1 cellular context compared by ENCODE assay signal in genomic region chr19:17910776-17911360, GRCh38.
TF ChIP-seq lines count a peak whose summit lies in the region.

No MANE protein-coding gene starts in this region.

TF ChIP-seq in H1, 55 proteins besides CTCF, POLR2A, EP300 and RAD21 (continued from another document):
- TF ChIP-seq, protein P1, sequence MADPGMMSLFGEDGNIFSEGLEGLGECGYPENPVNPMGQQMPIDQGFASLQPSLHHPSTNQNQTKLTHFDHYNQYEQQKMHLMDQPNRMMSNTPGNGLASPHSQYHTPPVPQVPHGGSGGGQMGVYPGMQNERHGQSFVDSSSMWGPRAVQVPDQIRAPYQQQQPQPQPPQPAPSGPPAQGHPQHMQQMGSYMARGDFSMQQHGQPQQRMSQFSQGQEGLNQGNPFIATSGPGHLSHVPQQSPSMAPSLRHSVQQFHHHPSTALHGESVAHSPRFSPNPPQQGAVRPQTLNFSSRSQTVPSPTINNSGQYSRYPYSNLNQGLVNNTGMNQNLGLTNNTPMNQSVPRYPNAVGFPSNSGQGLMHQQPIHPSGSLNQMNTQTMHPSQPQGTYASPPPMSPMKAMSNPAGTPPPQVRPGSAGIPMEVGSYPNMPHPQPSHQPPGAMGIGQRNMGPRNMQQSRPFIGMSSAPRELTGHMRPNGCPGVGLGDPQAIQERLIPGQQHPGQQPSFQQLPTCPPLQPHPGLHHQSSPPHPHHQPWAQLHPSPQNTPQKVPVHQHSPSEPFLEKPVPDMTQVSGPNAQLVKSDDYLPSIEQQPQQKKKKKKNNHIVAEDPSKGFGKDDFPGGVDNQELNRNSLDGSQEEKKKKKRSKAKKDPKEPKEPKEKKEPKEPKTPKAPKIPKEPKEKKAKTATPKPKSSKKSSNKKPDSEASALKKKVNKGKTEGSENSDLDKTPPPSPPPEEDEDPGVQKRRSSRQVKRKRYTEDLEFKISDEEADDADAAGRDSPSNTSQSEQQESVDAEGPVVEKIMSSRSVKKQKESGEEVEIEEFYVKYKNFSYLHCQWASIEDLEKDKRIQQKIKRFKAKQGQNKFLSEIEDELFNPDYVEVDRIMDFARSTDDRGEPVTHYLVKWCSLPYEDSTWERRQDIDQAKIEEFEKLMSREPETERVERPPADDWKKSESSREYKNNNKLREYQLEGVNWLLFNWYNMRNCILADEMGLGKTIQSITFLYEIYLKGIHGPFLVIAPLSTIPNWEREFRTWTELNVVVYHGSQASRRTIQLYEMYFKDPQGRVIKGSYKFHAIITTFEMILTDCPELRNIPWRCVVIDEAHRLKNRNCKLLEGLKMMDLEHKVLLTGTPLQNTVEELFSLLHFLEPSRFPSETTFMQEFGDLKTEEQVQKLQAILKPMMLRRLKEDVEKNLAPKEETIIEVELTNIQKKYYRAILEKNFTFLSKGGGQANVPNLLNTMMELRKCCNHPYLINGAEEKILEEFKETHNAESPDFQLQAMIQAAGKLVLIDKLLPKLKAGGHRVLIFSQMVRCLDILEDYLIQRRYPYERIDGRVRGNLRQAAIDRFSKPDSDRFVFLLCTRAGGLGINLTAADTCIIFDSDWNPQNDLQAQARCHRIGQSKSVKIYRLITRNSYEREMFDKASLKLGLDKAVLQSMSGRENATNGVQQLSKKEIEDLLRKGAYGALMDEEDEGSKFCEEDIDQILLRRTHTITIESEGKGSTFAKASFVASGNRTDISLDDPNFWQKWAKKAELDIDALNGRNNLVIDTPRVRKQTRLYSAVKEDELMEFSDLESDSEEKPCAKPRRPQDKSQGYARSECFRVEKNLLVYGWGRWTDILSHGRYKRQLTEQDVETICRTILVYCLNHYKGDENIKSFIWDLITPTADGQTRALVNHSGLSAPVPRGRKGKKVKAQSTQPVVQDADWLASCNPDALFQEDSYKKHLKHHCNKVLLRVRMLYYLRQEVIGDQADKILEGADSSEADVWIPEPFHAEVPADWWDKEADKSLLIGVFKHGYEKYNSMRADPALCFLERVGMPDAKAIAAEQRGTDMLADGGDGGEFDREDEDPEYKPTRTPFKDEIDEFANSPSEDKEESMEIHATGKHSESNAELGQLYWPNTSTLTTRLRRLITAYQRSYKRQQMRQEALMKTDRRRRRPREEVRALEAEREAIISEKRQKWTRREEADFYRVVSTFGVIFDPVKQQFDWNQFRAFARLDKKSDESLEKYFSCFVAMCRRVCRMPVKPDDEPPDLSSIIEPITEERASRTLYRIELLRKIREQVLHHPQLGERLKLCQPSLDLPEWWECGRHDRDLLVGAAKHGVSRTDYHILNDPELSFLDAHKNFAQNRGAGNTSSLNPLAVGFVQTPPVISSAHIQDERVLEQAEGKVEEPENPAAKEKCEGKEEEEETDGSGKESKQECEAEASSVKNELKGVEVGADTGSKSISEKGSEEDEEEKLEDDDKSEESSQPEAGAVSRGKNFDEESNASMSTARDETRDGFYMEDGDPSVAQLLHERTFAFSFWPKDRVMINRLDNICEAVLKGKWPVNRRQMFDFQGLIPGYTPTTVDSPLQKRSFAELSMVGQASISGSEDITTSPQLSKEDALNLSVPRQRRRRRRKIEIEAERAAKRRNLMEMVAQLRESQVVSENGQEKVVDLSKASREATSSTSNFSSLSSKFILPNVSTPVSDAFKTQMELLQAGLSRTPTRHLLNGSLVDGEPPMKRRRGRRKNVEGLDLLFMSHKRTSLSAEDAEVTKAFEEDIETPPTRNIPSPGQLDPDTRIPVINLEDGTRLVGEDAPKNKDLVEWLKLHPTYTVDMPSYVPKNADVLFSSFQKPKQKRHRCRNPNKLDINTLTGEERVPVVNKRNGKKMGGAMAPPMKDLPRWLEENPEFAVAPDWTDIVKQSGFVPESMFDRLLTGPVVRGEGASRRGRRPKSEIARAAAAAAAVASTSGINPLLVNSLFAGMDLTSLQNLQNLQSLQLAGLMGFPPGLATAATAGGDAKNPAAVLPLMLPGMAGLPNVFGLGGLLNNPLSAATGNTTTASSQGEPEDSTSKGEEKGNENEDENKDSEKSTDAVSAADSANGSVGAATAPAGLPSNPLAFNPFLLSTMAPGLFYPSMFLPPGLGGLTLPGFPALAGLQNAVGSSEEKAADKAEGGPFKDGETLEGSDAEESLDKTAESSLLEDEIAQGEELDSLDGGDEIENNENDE (IDR thresholded peaks at IDR 0.05; ENCODE audit: insufficient replicate concordance, low read length), result no peak
- no peak for TF ChIP-seq KDM1A (IDR thresholded peaks at IDR 0.05; ENCODE audit: borderline replicate concordance, low read length)
- no peak for TF ChIP-seq KDM4A (IDR thresholded peaks at IDR 0.05; ENCODE audit: low read depth, low read length, severe bottlenecking)
- TF ChIP-seq SP1 (IDR thresholded peaks at IDR 0.05; ENCODE audit: low read depth, low read length), result no peak
- no peak for TF ChIP-seq SIX5 (IDR thresholded peaks at IDR 0.05; ENCODE audit: low read depth, low read length)
- TF ChIP-seq BCL11A (IDR thresholded peaks at IDR 0.05; ENCODE audit: low read depth in 2 of 2, low read length in 2 of 2), result no peak
- TF ChIP-seq EZH2 (IDR thresholded peaks at IDR 0.05; ENCODE audit: low read depth, low read length, severe bottlenecking), result no peak
- no peak for TF ChIP-seq ATF3 (IDR thresholded peaks at IDR 0.05; ENCODE audit: insufficient read depth, low read depth, low read length)
- TF ChIP-seq, protein P2, sequence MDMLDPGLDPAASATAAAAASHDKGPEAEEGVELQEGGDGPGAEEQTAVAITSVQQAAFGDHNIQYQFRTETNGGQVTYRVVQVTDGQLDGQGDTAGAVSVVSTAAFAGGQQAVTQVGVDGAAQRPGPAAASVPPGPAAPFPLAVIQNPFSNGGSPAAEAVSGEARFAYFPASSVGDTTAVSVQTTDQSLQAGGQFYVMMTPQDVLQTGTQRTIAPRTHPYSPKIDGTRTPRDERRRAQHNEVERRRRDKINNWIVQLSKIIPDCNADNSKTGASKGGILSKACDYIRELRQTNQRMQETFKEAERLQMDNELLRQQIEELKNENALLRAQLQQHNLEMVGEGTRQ (IDR thresholded peaks at IDR 0.05; ENCODE audit: low read length), result no peak
- no peak for TF ChIP-seq TAF7 (optimal IDR thresholded peaks at IDR 0.05; ENCODE audit: borderline replicate concordance, low read depth, low read length)
- no peak for TF ChIP-seq PHF8 (conservative IDR thresholded peaks at IDR 0.05; ENCODE audit: low read depth, low read length)
- no peak for TF ChIP-seq KDM5A (IDR thresholded peaks at IDR 0.05; ENCODE audit: low read length)
- TF ChIP-seq SP4 (IDR thresholded peaks at IDR 0.05; ENCODE audit: low read length), result no peak
- no peak for TF ChIP-seq FOSL1 (IDR thresholded peaks at IDR 0.05; ENCODE audit: insufficient read depth, low read depth, low read length)
